ENCODE assay signal across 13 cellular contexts in genomic region chr9:79663299-79663698, GRCh38.
DNase-seq lines count a peak whose midpoint lies in the region; TF ChIP-seq lines count a peak whose summit lies in the region.
"Had no signal": no experiment of that assay in that cellular context is flagged by ENCODE, and none has a peak within 500 bp of the region (broad histone marks: within the 10 kb centered on the region; RNA-seq: fewer than 3 reads in every experiment).

No MANE protein-coding gene starts in this region.

- peaks cover 22% of the 10 kb centered on the region for H3K79me1 ChIP-seq in mesenchymal stem cell (replicated peaks; ENCODE audit: low read length, poor library complexity, severe bottlenecking)

- H3K9ac ChIP-seq in mesenchymal stem cell (ENCODE audit: low read length) = peak overlapping the region; percentile 77

- TF ChIP-seq EP300 in suprapubic skin (IDR thresholded peaks at IDR 0.05) (no peak), ovary (IDR thresholded peaks at IDR 0.05) (no peak)

- no peak overlapping the region for H4K8ac ChIP-seq in mesenchymal stem cell (ENCODE audit: low read length)

- H3K9me3 ChIP-seq in left ventricle myocardium inferior (replicated peaks) = no peaks in the 10 kb centered on the region
- no peaks in the 10 kb centered on the region for H3K9me3 ChIP-seq in mesenchymal stem cell (ENCODE audit: control insufficient read depth, low read length)
- no peaks in the 10 kb centered on the region for H3K9me3 ChIP-seq in suprapubic skin
- H3K9me3 ChIP-seq in ovary = no peaks in the 10 kb centered on the region

- H2BK120ac ChIP-seq in mesenchymal stem cell (ENCODE audit: low read depth, low read length) = no peak overlapping the region

- H3K27me3 ChIP-seq in left ventricle myocardium inferior (ENCODE audit: low read depth) = no peaks in the 10 kb centered on the region
- H3K27me3 ChIP-seq in mesenchymal stem cell (ENCODE audit: control insufficient read depth in 1 of 2, insufficient read depth in 1 of 2, low read length in 2 of 2) = no peaks in the 10 kb centered on the region
- no peaks in the 10 kb centered on the region for H3K27me3 ChIP-seq in suprapubic skin
- H3K27me3 ChIP-seq in ovary = no peaks in the 10 kb centered on the region

- DNase-seq in left ventricle myocardium inferior (no peak), cardiac septum (ENCODE audit: low spot score) (no peak), astrocyte of the spinal cord (ENCODE audit: low read depth, low spot score) (peak; percentile 38), mesenchymal stem cell (no peak), suprapubic skin (ENCODE audit: low spot score in 2 of 2) (no peak), ovary (no peak), NCI-H526 treated with DMSO at 0.1 percent for 48 hours (lab: John Stamatoyannopoulos, UW) (no peak)
- DNase-seq in activated CD8-positive, alpha-beta memory T cell treated with anti-CD3 and anti-CD28 coated beads, Interleukin-2, amount 50 U/mL, for 4 hours = no peak
- DNase-seq: activated CD4-positive, CD25-positive, alpha-beta regulatory T cell treated with anti-CD3 and anti-CD28 coated beads, Interleukin-2, amount 50 U/mL, for 72 hours; NCI-H446 treated with DMSO at 0.1 percent for 48 hours; small intestine; stimulated activated naive CD8-positive, alpha-beta T cell treated with anti-CD3 and anti-CD28 coated beads, Interleukin-15, Interleukin-2, amounts not matched to agents 100 U/mL and 50 U/mL, for 24 hours; T-helper 1 cell had no signal

- TF ChIP-seq POLR2A in suprapubic skin (IDR thresholded peaks at IDR 0.05) (no peak), ovary (IDR thresholded peaks at IDR 0.05) (no peak)

- H3K18ac ChIP-seq in mesenchymal stem cell (ENCODE audit: low read depth in 1 of 2, low read length in 2 of 2) = no peak overlapping the region

- H2BK12ac ChIP-seq in mesenchymal stem cell (ENCODE audit: low read length in 2 of 2) = no peak overlapping the region

- 69% methylated on average over 5 of the region's 5 CpGs for WGBS in mesenchymal stem cell
- 59% methylated on average over 5 of the region's 5 CpGs for whole genome bisulfite sequencing in suprapubic skin
- 60 to 79% (median 63%) methylated on average over 5 of the region's 5 CpGs for WGBS in ovary, 3 donors

- H3K4me2 ChIP-seq in mesenchymal stem cell (ENCODE audit: low read length, poor library complexity, severe bottlenecking) = no peak overlapping the region

- H2AK5ac ChIP-seq in mesenchymal stem cell (ENCODE audit: low read length, severe bottlenecking) = no peak overlapping the region

- no peak overlapping the region for H2AFZ ChIP-seq in mesenchymal stem cell (ENCODE audit: low read depth, low read length)

- H3K4me1 ChIP-seq in left ventricle myocardium inferior (peaks cover 48% of the 10 kb centered on the region), mesenchymal stem cell (ENCODE audit: control insufficient read depth, insufficient read depth, low read depth, low read length) (peaks cover 1% of the 10 kb centered on the region), suprapubic skin (peaks cover 22% of the 10 kb centered on the region), ovary (ENCODE audit: insufficient read depth) (peaks cover 20% of the 10 kb centered on the region)

- in situ Hi-C loops in astrocyte of the spinal cord (cut with HindIII; ENCODE audit: low sequenced_read_pairs) = no loop called here

- no peak overlapping the region for H4K91ac ChIP-seq in mesenchymal stem cell (ENCODE audit: low read length)

- H2BK15ac ChIP-seq in mesenchymal stem cell (ENCODE audit: low read depth, poor library complexity, severe bottlenecking) = no peak overlapping the region

- no peak overlapping the region for H3K4ac ChIP-seq in mesenchymal stem cell (ENCODE audit: low read depth in 1 of 2, low read length in 2 of 2)

- H3K36me3 ChIP-seq in left ventricle myocardium inferior = no peaks in the 10 kb centered on the region
- peaks cover 0 to 4% of the 10 kb centered on the region in 2 experiments for H3K36me3 ChIP-seq in mesenchymal stem cell (ENCODE audit: control insufficient read depth in 1 of 2, insufficient read depth in 2 of 2, low read depth in 1 of 2, low read length in 2 of 2)
- no peaks in the 10 kb centered on the region for H3K36me3 ChIP-seq in suprapubic skin
- no peaks in the 10 kb centered on the region for H3K36me3 ChIP-seq in ovary

- H3K14ac ChIP-seq in mesenchymal stem cell (ENCODE audit: low read length in 2 of 2) = no peak overlapping the region

- TF ChIP-seq CTCF in left ventricle myocardium inferior (IDR thresholded peaks at IDR 0.05; ENCODE audit: borderline replicate concordance) (no peak), astrocyte of the spinal cord (IDR thresholded peaks at IDR 0.05; ENCODE audit: low read depth, low read length) (no peak), suprapubic skin (IDR thresholded peaks at IDR 0.05) (no peak), ovary (IDR thresholded peaks at IDR 0.05) (no peak)

- H2BK5ac ChIP-seq in mesenchymal stem cell (ENCODE audit: low read depth, low read length, poor library complexity, severe bottlenecking) = no peak overlapping the region

- no peak overlapping the region for H3K23ac ChIP-seq in mesenchymal stem cell (ENCODE audit: low read length in 2 of 2)

- intact Hi-C loops in left ventricle myocardium inferior (cut with micrococcal nuclease) (no loop called here), cardiac septum (cut with DNase I) (loop anchor here (5.0 kb wide), 1 partner anchor 91 kb away; the partner anchor contains the start of gene TLE4), ovary (cut with DNase I) (no loop called here)

- H3K4me3 ChIP-seq in left ventricle myocardium inferior (no peak overlapping the region), astrocyte of the spinal cord (ENCODE audit: low read depth, low read length) (no peak overlapping the region), mesenchymal stem cell (ENCODE audit: insufficient read depth in 1 of 2, low read depth in 1 of 2, low read length in 2 of 2) (peak overlapping the region in 1 of 2 experiments; percentile 3), suprapubic skin (no peak overlapping the region), ovary (no peak overlapping the region)

- H3K27ac ChIP-seq in left ventricle myocardium inferior (replicated peaks) = peak overlapping the region; percentile 60
- no peak overlapping the region for H3K27ac ChIP-seq in mesenchymal stem cell (ENCODE audit: low read length, poor library complexity, severe bottlenecking)
- peak overlapping the region; percentile 39 for H3K27ac ChIP-seq in suprapubic skin
- no peak overlapping the region for H3K27ac ChIP-seq in ovary

Comparison
In these comparisons a context has a peak if more than half of its experiments do, and no peak if none do; other contexts are left out.
1. H3K27ac ChIP-seq: peak in left ventricle myocardium inferior (single experiment) and suprapubic skin (single experiment); none in mesenchymal stem cell (single experiment) and ovary (0 of 2).